In the genomic region with DNA sequence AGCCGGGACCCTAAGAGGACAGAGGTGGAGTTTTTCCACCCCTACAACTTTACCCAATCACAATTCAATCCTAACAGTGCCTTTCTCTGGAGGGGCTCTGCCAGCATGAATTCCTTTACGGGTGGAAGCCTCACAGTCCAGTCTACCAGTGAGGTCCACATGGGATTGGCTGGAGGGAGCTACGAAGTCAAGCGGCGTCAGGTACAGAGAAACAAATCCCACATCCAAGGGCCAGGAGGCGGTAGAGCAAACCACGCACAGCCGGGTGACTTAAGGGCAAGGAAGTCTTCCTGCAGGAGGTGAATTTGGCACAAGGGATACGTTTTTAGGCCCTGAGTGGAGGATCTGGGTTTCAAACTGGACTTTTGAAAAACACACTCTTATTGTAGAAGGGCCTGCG, we compare ENCODE assay signal across 27 cellular contexts.
"Had no signal": no experiment of that assay in that cellular context is flagged by ENCODE, and none has a peak within 500 bp of the region (broad histone marks: within the 10 kb centered on the region; RNA-seq: fewer than 3 reads in every experiment).

No MANE protein-coding gene starts in this region.

- H3K36me3 ChIP-seq: brain microvascular endothelial cell, esophagus squamous epithelium, tibial nerve, uterus, WERI-Rb-1 had no signal

- H3K27me3 ChIP-seq: brain microvascular endothelial cell, uterus had no signal

- H3K27ac Mint-ChIP-seq: activated CD4-positive, alpha-beta memory T cell treated with anti-CD3 and anti-CD28 coated beads for 36 hours; activated CD4-positive, alpha-beta T cell treated with anti-CD3 and anti-CD28 coated beads, Interleukin-2, amount 10 ng/mL, durations not matched to agents 24 days and 14 days; activated T-cell treated with anti-CD3 and anti-CD28 coated beads, Interleukin-2, amount 50 U/mL, for 24 hours; immature natural killer cell; naive thymus-derived CD4-positive, alpha-beta T cell; T-helper 1 cell treated with Interleukin-12 subunit alpha and Interleukin-12 subunit beta and Interleukin-4 antibody, amounts not matched to agents 30 μg/mL and 1 μg/mL, for 36 hours had no signal

- H3K27ac ChIP-seq: brain microvascular endothelial cell, epithelial cell of prostate, esophagus squamous epithelium, tibial nerve, uterus, WERI-Rb-1 had no signal

- H3K9me3 Mint-ChIP-seq: activated CD4-positive, alpha-beta memory T cell treated with anti-CD3 and anti-CD28 coated beads for 36 hours; activated CD4-positive, alpha-beta T cell treated with anti-CD3 and anti-CD28 coated beads, Interleukin-2, amount 10 ng/mL, durations not matched to agents 24 days and 14 days; activated T-cell treated with anti-CD3 and anti-CD28 coated beads, Interleukin-2, amount 50 U/mL, for 24 hours; immature natural killer cell; T-helper 1 cell treated with Interleukin-12 subunit alpha and Interleukin-12 subunit beta and Interleukin-4 antibody, amounts not matched to agents 30 μg/mL and 1 μg/mL, for 36 hours had no signal

- DNase-seq: activated CD4-positive, alpha-beta memory T cell treated with anti-CD3 and anti-CD28 coated beads for 36 hours; activated CD4-positive, alpha-beta T cell treated with anti-CD3 and anti-CD28 coated beads, Interleukin-2, amount 10 ng/mL, durations not matched to agents 24 days and 14 days; activated CD4-positive, CD25-positive, alpha-beta regulatory T cell treated with anti-CD3 and anti-CD28 coated beads, Interleukin-2, amount 50 U/mL, for 72 hours; activated CD8-positive, alpha-beta memory T cell treated with anti-CD3 and anti-CD28 coated beads, Interleukin-2, amount 50 U/mL, for 4 hours; activated gamma-delta T cell treated with Interleukin-2 at 50 U/mL for 16 hours; activated naive CD4-positive, alpha-beta T cell treated with anti-CD3 and anti-CD28 coated beads, Interleukin-2, amount 50 U/mL, for 16 hours; activated T-cell treated with anti-CD3 and anti-CD28 coated beads, Interleukin-2, amount 50 U/mL, for 24 hours; amniotic stem cell; brain microvascular endothelial cell; caudate nucleus; effector CD4-positive, alpha-beta T cell; esophagus squamous epithelium; foreskin melanocyte; immature natural killer cell; kidney; left colon; midbrain; naive thymus-derived CD4-positive, alpha-beta T cell; right cardiac atrium; stimulated activated CD4-positive, alpha-beta T cell treated with anti-CD3 and anti-CD28 coated beads, Interleukin-2, amount 100 ng/mL, for 48 hours; stimulated activated naive CD4-positive, alpha-beta T cell treated with Interleukin-2 at 50 U/mL for 16 hours; T1000; uterus; WERI-Rb-1 had no signal

- H3K4me1 Mint-ChIP-seq: activated CD4-positive, alpha-beta T cell treated with anti-CD3 and anti-CD28 coated beads, Interleukin-2, amount 10 ng/mL, durations not matched to agents 24 days and 14 days; immature natural killer cell had no signal

- H3K27me3 Mint-ChIP-seq: activated CD4-positive, alpha-beta T cell treated with anti-CD3 and anti-CD28 coated beads, Interleukin-2, amount 10 ng/mL, durations not matched to agents 24 days and 14 days; activated T-cell treated with anti-CD3 and anti-CD28 coated beads, Interleukin-2, amount 50 U/mL, for 24 hours had no signal

- H3K4me3 Mint-ChIP-seq: activated CD4-positive, alpha-beta memory T cell treated with anti-CD3 and anti-CD28 coated beads for 36 hours; activated CD4-positive, alpha-beta T cell treated with anti-CD3 and anti-CD28 coated beads, Interleukin-2, amount 10 ng/mL, durations not matched to agents 24 days and 14 days; activated T-cell treated with anti-CD3 and anti-CD28 coated beads, Interleukin-2, amount 50 U/mL, for 24 hours; immature natural killer cell; naive thymus-derived CD4-positive, alpha-beta T cell; T-helper 1 cell treated with Interleukin-12 subunit alpha and Interleukin-12 subunit beta and Interleukin-4 antibody, amounts not matched to agents 30 μg/mL and 1 μg/mL, for 36 hours had no signal

- H3K4me1 ChIP-seq: esophagus squamous epithelium, tibial nerve, uterus had no signal

- H3K9me3 ChIP-seq: esophagus squamous epithelium, tibial nerve, uterus had no signal

- H3K4me3 ChIP-seq: esophagus squamous epithelium, tibial nerve, uterus had no signal

- H3K36me3 Mint-ChIP-seq: activated CD4-positive, alpha-beta memory T cell treated with anti-CD3 and anti-CD28 coated beads for 36 hours; immature natural killer cell; naive thymus-derived CD4-positive, alpha-beta T cell had no signal
